In the genomic region with DNA sequence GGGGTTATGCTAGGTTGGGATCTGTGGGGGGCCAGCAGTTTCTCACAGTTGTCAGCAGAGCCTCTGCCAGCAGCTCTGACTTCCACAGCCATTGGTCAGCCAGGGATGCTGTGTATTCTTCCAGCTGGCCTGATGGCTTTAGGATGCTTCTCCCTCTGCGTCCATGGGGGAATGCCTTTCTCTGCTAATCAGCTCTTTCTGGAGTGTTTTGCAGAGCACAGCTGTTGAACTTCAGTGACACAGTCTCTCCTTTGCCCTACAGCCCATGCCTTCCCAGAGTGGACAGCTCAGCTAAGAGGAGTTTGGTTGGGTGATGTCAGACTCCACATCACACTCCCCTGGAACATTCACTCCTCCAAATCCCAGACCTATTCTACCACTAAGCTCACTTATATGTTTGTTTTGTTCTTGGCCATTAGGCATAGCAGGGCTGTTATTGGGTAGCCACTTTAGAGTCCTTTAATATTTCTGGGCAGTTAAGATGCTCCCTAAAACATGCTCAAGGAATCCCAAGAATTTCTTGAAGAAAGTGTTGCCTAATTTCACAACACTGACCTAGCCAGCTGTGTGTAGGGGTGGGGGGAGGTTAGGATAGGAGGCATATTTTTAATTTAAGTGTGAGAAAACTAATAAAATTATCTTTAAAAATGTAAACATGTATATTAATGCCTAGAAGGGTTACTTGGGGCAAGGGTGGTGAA, we compare ENCODE assay signal across 1 cellular context.
TF ChIP-seq lines count a peak whose summit lies in the region.

No MANE protein-coding gene starts in this region.

TF ChIP-seq in WTC11, 78 proteins besides CTCF, POLR2A, EP300 and RAD21 (continued from another document):
- TF ChIP-seq, protein P1, sequence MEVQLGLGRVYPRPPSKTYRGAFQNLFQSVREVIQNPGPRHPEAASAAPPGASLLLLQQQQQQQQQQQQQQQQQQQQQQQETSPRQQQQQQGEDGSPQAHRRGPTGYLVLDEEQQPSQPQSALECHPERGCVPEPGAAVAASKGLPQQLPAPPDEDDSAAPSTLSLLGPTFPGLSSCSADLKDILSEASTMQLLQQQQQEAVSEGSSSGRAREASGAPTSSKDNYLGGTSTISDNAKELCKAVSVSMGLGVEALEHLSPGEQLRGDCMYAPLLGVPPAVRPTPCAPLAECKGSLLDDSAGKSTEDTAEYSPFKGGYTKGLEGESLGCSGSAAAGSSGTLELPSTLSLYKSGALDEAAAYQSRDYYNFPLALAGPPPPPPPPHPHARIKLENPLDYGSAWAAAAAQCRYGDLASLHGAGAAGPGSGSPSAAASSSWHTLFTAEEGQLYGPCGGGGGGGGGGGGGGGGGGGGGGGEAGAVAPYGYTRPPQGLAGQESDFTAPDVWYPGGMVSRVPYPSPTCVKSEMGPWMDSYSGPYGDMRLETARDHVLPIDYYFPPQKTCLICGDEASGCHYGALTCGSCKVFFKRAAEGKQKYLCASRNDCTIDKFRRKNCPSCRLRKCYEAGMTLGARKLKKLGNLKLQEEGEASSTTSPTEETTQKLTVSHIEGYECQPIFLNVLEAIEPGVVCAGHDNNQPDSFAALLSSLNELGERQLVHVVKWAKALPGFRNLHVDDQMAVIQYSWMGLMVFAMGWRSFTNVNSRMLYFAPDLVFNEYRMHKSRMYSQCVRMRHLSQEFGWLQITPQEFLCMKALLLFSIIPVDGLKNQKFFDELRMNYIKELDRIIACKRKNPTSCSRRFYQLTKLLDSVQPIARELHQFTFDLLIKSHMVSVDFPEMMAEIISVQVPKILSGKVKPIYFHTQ (CRISPR knock-in tag; IDR thresholded peaks at IDR 0.05): no peak
TF ChIP-seq in WTC11: peak in this region for 0.
